24 cellular contexts compared by ENCODE assay signal in genomic region chr5:604391-604831, GRCh38. TPM values are rescaled to one million over a fixed set of nuclear protein-coding genes. Genes with fewer than 3 reads are reported as not detected.
DNase-seq lines count a peak whose midpoint lies in the region; ATAC-seq and TF ChIP-seq lines count a peak whose summit lies in the region.
"Had no signal": no experiment of that assay in that cellular context is flagged by ENCODE, and none has a peak within 500 bp of the region (broad histone marks: within the 10 kb centered on the region; RNA-seq: fewer than 3 reads in every experiment).

No MANE protein-coding gene starts in this region.

- H3K27me3 ChIP-seq in neuronal stem cell (ENCODE audit: control insufficient read depth in 3 of 3, insufficient read depth in 3 of 3, low read depth in 1 of 3, low read length in 3 of 3) (peaks cover 0 to 7% (median 0%) of the 10 kb centered on the region in 3 experiments), upper lobe of right lung (peaks cover 38% of the 10 kb centered on the region), gastrocnemius medialis (peaks cover 5 to 15% (median 14%) of the 10 kb centered on the region in 3 donors)

- ATAC-seq in upper lobe of right lung (no peak), gastrocnemius medialis (no peak)
- ATAC-seq: Panc1 had no signal

- no peaks in the 10 kb centered on the region for H3K36me3 Mint-ChIP-seq in chondrocyte (ENCODE audit: low read depth)
- H3K36me3 Mint-ChIP-seq: CD4-positive, alpha-beta memory T cell had no signal

- H3K4me3 Mint-ChIP-seq in chondrocyte (ENCODE audit: unreplicated experiment) = no peak overlapping the region
- H3K4me3 Mint-ChIP-seq: CD4-positive, alpha-beta memory T cell had no signal

- H3K4me1 ChIP-seq in neuronal stem cell (ENCODE audit: control insufficient read depth in 2 of 2, insufficient read depth in 1 of 2, low read depth in 1 of 2, low read length in 2 of 2) = no peaks in the 10 kb centered on the region
- H3K4me1 ChIP-seq in upper lobe of right lung = no peaks in the 10 kb centered on the region
- no peaks in the 10 kb centered on the region for H3K4me1 ChIP-seq in gastrocnemius medialis
- H3K4me1 ChIP-seq: Caco-2 had no signal

- H3K4me2 ChIP-seq in neuronal stem cell (ENCODE audit: insufficient read depth, low read length, poor library complexity, severe bottlenecking) = no peak overlapping the region
- H3K4me2 ChIP-seq: BLaER1 treated with 17β-estradiol and CSF1 and Interleukin-3, amounts not matched to agents 10 nM and 100 nM; KMS-11 had no signal

- H3K4ac ChIP-seq in neuronal stem cell (ENCODE audit: low read length) = no peak overlapping the region

- no peak overlapping the region for H4K91ac ChIP-seq in neuronal stem cell (ENCODE audit: low read depth, low read length, poor library complexity)

- no peak overlapping the region for H3K23ac ChIP-seq in neuronal stem cell (ENCODE audit: low read depth, low read length, poor library complexity)

- DNase-seq in activated gamma-delta T cell treated with Interleukin-2 at 50 U/mL for 16 hours (peak; percentile 0), activated gamma-delta T cell (lab: John Stamatoyannopoulos, UW) (no peak), chondrocyte (ENCODE audit: low spot score) (peak; percentile 73), neuronal stem cell (ENCODE audit: low spot score) (no peak), upper lobe of right lung (peak; percentile 51), gastrocnemius medialis (no peak), GDM1 (lab: John Stamatoyannopoulos, UW) (no peak)
- DNase-seq: 8988T; CD4-positive, alpha-beta memory T cell; DMS153; GOT3; HCEC 1CT; MV-4-11; NCI-H1105 treated with DMSO at 0.1 percent for 48 hours; NCI-H2029 treated with DMSO at 0.1 percent for 48 hours; NCI-H226; NCI-H524; NCI-H774; NK-92 treated with Interleukin-12 subunit alpha and Interleukin-12 subunit beta, amount 100 ng/mL, for 24 hours had no signal

- H2AK5ac ChIP-seq in neuronal stem cell (ENCODE audit: low read depth, low read length) = peak overlapping the region; percentile 1

- no peak overlapping the region for H2BK12ac ChIP-seq in neuronal stem cell (ENCODE audit: low read length)

- H3K36me3 ChIP-seq in neuronal stem cell (replicated peaks in 1 of 2; ENCODE audit: control insufficient read depth in 2 of 2, insufficient read depth in 2 of 2, low read length in 2 of 2) (peaks cover 0 to 2% of the 10 kb centered on the region in 2 donors), upper lobe of right lung (no peaks in the 10 kb centered on the region), gastrocnemius medialis (no peaks in the 10 kb centered on the region)
- H3K36me3 ChIP-seq: BLaER1 treated with 17β-estradiol and CSF1 and Interleukin-3, amounts not matched to agents 10 nM and 100 nM had no signal

- H3K4me3 ChIP-seq in neuronal stem cell (ENCODE audit: low read length in 2 of 2) (no peak overlapping the region), upper lobe of right lung (no peak overlapping the region), gastrocnemius medialis (no peak overlapping the region)
- H3K4me3 ChIP-seq: BLaER1 treated with 17β-estradiol and CSF1 and Interleukin-3, amounts not matched to agents 10 nM and 100 nM had no signal

- no peak overlapping the region for H2BK15ac ChIP-seq in neuronal stem cell (ENCODE audit: low read length)

- no CpG with 5 or more reads among the region's 12 CpGs for WGBS in neuronal stem cell (ENCODE audit: extremely low coverage in 2 of 2, insufficient read length in 2 of 2, insufficient replicate concordance in 1 of 2), 2 donors

- intact Hi-C loops in upper lobe of right lung (cut with DNase I) (no loop called here), gastrocnemius medialis (cut with DNase I; ENCODE audit: low total_unique reads) (no loop called here)

- no peaks in the 10 kb centered on the region for H3K79me1 ChIP-seq in neuronal stem cell (ENCODE audit: low read depth, low read length)

- no peak for TF ChIP-seq POLR2A in gastrocnemius medialis (IDR thresholded peaks at IDR 0.05)

- no peak overlapping the region for H3K27ac ChIP-seq in neuronal stem cell (replicated peaks; ENCODE audit: low read length)
- no peak overlapping the region for H3K27ac ChIP-seq in upper lobe of right lung
- no peak overlapping the region for H3K27ac ChIP-seq in gastrocnemius medialis
- H3K27ac ChIP-seq: BLaER1 treated with 17β-estradiol and CSF1 and Interleukin-3, amounts not matched to agents 10 nM and 100 nM; HL-60; KMS-11 had no signal

- in situ Hi-C loops in gastrocnemius medialis (cut with MboI; ENCODE audit: low sequenced_read_pairs in 4 of 4) = no loop called here

- no peak overlapping the region for H2AFZ ChIP-seq in neuronal stem cell (ENCODE audit: low read length)

- H3K4me1 Mint-ChIP-seq in chondrocyte (ENCODE audit: low read depth) = no peaks in the 10 kb centered on the region

- no peak overlapping the region for H4K8ac ChIP-seq in neuronal stem cell (ENCODE audit: low read depth, low read length)

- H3K27ac Mint-ChIP-seq in chondrocyte (ENCODE audit: unreplicated experiment) = no peak overlapping the region
- H3K27ac Mint-ChIP-seq: CD4-positive, alpha-beta memory T cell had no signal

- H3K27me3 Mint-ChIP-seq in chondrocyte (ENCODE audit: low read depth) = peaks cover 12% of the 10 kb centered on the region

- peak overlapping the region; percentile 46 for H3K18ac ChIP-seq in neuronal stem cell (ENCODE audit: low read length)

- H2BK120ac ChIP-seq in neuronal stem cell (ENCODE audit: low read depth, low read length) = no peak overlapping the region

- H3K9me3 ChIP-seq in neuronal stem cell (replicated peaks in 1 of 2; ENCODE audit: control insufficient read depth in 2 of 2, insufficient read depth in 1 of 2, low read depth in 1 of 2, low read length in 2 of 2) (no peaks in the 10 kb centered on the region), upper lobe of right lung (no peaks in the 10 kb centered on the region), gastrocnemius medialis (no peaks in the 10 kb centered on the region)
- H3K9me3 ChIP-seq: BLaER1 treated with 17β-estradiol and CSF1 and Interleukin-3, amounts not matched to agents 10 nM and 100 nM; Caco-2 had no signal

- H3K9ac ChIP-seq in neuronal stem cell (ENCODE audit: low read depth, low read length, poor library complexity) = no peak overlapping the region
- H3K9ac ChIP-seq: BLaER1 treated with 17β-estradiol and CSF1 and Interleukin-3, amounts not matched to agents 10 nM and 100 nM; KMS-11 had no signal

- H3K9me3 Mint-ChIP-seq in chondrocyte (ENCODE audit: low read depth) = no peaks in the 10 kb centered on the region
- H3K9me3 Mint-ChIP-seq: CD4-positive, alpha-beta memory T cell had no signal

- H2BK5ac ChIP-seq in neuronal stem cell (ENCODE audit: low read length) = no peak overlapping the region

- H3K14ac ChIP-seq in neuronal stem cell (ENCODE audit: low read length) = no peak overlapping the region

- no peak for TF ChIP-seq CTCF in chondrocyte (IDR thresholded peaks at IDR 0.05)
- TF ChIP-seq CTCF in upper lobe of right lung (IDR thresholded peaks at IDR 0.05) = no peak
- TF ChIP-seq CTCF in gastrocnemius medialis (IDR thresholded peaks at IDR 0.05 in 4 of 5, conservative IDR thresholded peaks at IDR 0.05 in 1 of 5) = no peak

RNA-seq across cellular contexts. Expression of gene CEP72, which starts 7.7 kb away (rescaled TPM):
- total RNA-seq in chondrocyte = 2.7 to 4.5 TPM (median 3.3 TPM) in 3 replicates
- polyA plus RNA-seq in neuronal stem cell (2013, experiment 1 of 2) = 6.8 TPM
- polyA plus RNA-seq in neuronal stem cell (2013, experiment 2 of 2) = 6.1 TPM
- 13.2 TPM for total RNA-seq in upper lobe of right lung
- total RNA-seq in gastrocnemius medialis = under 1 TPM in 3 of 4 donors, not detected in 1; 0.36 to 0.56 (median 0.40) TPM

Comparison
In these comparisons a context has a peak if more than half of its experiments do, and no peak if none do; other contexts are left out.
1. DNase-seq: peak in activated gamma-delta T cell treated with Interleukin-2 at 50 U/mL for 16 hours (single experiment), chondrocyte (single experiment) and upper lobe of right lung (single experiment); none in activated gamma-delta T cell (single experiment), neuronal stem cell (single experiment), gastrocnemius medialis (0 of 2) and GDM1 (single experiment).